Comparison of ENCODE assay signal across 1 cellular context in genomic region chr21:28884976-28885852, GRCh38.
A peak's percentile ranks its signal among the peaks of the same experiment; 100 is the strongest.
TF ChIP-seq lines count a peak whose summit lies in the region.

No MANE protein-coding gene starts in this region.

TF ChIP-seq in GM12878, 131 proteins besides CTCF, POLR2A, EP300 and RAD21 (continued from another document and continues in another):
- no peak for TF ChIP-seq E2F4 (IDR thresholded peaks at IDR 0.05; ENCODE audit: low read depth, low read length)
- peak; percentile 60; the same call in 1 of the 2 replicates for TF ChIP-seq PML (IDR thresholded peaks at IDR 0.05; ENCODE audit: low read length)
- TF ChIP-seq SPI1 (IDR thresholded peaks at IDR 0.05; ENCODE audit: borderline replicate concordance, insufficient read depth, low read depth, low read length) = no peak
- TF ChIP-seq MXI1 (IDR thresholded peaks at IDR 0.05; ENCODE audit: low read depth, low read length) = peak; percentile 84
- peak; percentile 57; the same call in 1 of the 2 replicates for TF ChIP-seq CBFB (IDR thresholded peaks at IDR 0.05; ENCODE audit: low read depth)
- TF ChIP-seq, protein P1, sequence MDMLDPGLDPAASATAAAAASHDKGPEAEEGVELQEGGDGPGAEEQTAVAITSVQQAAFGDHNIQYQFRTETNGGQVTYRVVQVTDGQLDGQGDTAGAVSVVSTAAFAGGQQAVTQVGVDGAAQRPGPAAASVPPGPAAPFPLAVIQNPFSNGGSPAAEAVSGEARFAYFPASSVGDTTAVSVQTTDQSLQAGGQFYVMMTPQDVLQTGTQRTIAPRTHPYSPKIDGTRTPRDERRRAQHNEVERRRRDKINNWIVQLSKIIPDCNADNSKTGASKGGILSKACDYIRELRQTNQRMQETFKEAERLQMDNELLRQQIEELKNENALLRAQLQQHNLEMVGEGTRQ (IDR thresholded peaks at IDR 0.05; ENCODE audit: borderline replicate concordance, low read depth, low read length) = peak; percentile 72
- TF ChIP-seq, protein P2, sequence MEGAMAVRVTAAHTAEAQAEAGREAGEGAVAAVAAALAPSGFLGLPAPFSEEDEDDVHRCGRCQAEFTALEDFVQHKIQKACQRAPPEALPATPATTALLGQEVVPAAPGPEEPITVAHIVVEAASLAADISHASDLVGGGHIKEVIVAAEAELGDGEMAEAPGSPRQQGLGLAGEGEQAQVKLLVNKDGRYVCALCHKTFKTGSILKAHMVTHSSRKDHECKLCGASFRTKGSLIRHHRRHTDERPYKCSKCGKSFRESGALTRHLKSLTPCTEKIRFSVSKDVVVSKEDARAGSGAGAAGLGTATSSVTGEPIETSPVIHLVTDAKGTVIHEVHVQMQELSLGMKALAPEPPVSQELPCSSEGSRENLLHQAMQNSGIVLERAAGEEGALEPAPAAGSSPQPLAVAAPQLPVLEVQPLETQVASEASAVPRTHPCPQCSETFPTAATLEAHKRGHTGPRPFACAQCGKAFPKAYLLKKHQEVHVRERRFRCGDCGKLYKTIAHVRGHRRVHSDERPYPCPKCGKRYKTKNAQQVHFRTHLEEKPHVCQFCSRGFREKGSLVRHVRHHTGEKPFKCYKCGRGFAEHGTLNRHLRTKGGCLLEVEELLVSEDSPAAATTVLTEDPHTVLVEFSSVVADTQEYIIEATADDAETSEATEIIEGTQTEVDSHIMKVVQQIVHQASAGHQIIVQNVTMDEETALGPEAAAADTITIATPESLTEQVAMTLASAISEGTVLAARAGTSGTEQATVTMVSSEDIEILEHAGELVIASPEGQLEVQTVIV (IDR thresholded peaks at IDR 0.05; ENCODE audit: borderline replicate concordance, partially characterized antibody) = no peak
- peak; percentile 76 for TF ChIP-seq YY1 (IDR thresholded peaks at IDR 0.05; ENCODE audit: low read depth, low read length)
- TF ChIP-seq JUND (IDR thresholded peaks at IDR 0.05; ENCODE audit: low read depth, low read length) = no peak
- TF ChIP-seq SMC3 (IDR thresholded peaks at IDR 0.05; ENCODE audit: borderline replicate concordance, low read length) = no peak
- no peak for TF ChIP-seq ZNF384 (IDR thresholded peaks at IDR 0.05; ENCODE audit: borderline replicate concordance, low read depth, low read length)
- 0 out of 2 replicates have a peak, but pooled peaks have one; percentile 45 for TF ChIP-seq MLLT1 (IDR thresholded peaks at IDR 0.05)
- TF ChIP-seq, protein P3, sequence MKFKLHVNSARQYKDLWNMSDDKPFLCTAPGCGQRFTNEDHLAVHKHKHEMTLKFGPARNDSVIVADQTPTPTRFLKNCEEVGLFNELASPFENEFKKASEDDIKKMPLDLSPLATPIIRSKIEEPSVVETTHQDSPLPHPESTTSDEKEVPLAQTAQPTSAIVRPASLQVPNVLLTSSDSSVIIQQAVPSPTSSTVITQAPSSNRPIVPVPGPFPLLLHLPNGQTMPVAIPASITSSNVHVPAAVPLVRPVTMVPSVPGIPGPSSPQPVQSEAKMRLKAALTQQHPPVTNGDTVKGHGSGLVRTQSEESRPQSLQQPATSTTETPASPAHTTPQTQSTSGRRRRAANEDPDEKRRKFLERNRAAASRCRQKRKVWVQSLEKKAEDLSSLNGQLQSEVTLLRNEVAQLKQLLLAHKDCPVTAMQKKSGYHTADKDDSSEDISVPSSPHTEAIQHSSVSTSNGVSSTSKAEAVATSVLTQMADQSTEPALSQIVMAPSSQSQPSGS (IDR thresholded peaks at IDR 0.05; ENCODE audit: low read length) = no peak
- TF ChIP-seq, protein P4, sequence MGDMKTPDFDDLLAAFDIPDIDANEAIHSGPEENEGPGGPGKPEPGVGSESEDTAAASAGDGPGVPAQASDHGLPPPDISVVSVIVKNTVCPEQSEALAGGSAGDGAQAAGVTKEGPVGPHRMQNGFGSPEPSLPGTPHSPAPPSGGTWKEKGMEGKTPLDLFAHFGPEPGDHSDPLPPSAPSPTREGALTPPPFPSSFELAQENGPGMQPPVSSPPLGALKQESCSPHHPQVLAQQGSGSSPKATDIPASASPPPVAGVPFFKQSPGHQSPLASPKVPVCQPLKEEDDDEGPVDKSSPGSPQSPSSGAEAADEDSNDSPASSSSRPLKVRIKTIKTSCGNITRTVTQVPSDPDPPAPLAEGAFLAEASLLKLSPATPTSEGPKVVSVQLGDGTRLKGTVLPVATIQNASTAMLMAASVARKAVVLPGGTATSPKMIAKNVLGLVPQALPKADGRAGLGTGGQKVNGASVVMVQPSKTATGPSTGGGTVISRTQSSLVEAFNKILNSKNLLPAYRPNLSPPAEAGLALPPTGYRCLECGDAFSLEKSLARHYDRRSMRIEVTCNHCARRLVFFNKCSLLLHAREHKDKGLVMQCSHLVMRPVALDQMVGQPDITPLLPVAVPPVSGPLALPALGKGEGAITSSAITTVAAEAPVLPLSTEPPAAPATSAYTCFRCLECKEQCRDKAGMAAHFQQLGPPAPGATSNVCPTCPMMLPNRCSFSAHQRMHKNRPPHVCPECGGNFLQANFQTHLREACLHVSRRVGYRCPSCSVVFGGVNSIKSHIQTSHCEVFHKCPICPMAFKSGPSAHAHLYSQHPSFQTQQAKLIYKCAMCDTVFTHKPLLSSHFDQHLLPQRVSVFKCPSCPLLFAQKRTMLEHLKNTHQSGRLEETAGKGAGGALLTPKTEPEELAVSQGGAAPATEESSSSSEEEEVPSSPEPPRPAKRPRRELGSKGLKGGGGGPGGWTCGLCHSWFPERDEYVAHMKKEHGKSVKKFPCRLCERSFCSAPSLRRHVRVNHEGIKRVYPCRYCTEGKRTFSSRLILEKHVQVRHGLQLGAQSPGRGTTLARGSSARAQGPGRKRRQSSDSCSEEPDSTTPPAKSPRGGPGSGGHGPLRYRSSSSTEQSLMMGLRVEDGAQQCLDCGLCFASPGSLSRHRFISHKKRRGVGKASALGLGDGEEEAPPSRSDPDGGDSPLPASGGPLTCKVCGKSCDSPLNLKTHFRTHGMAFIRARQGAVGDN (IDR thresholded peaks at IDR 0.05) = peak; percentile 100
- TF ChIP-seq IKZF2 (IDR thresholded peaks at IDR 0.05) = no peak
- TF ChIP-seq ZBTB4 (CRISPR knock-in tag; IDR thresholded peaks at IDR 0.05) = no peak
- TF ChIP-seq, protein P5, sequence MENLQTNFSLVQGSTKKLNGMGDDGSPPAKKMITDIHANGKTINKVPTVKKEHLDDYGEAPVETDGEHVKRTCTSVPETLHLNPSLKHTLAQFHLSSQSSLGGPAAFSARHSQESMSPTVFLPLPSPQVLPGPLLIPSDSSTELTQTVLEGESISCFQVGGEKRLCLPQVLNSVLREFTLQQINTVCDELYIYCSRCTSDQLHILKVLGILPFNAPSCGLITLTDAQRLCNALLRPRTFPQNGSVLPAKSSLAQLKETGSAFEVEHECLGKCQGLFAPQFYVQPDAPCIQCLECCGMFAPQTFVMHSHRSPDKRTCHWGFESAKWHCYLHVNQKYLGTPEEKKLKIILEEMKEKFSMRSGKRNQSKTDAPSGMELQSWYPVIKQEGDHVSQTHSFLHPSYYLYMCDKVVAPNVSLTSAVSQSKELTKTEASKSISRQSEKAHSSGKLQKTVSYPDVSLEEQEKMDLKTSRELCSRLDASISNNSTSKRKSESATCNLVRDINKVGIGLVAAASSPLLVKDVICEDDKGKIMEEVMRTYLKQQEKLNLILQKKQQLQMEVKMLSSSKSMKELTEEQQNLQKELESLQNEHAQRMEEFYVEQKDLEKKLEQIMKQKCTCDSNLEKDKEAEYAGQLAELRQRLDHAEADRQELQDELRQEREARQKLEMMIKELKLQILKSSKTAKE (IDR thresholded peaks at IDR 0.05; ENCODE audit: low read depth, poor library complexity, severe bottlenecking) = no peak
- peak; percentile 86 for TF ChIP-seq ATF3 (IDR thresholded peaks at IDR 0.05; ENCODE audit: borderline replicate concordance, extremely low read depth, low read depth, low read length)
- TF ChIP-seq ZBTB40 (IDR thresholded peaks at IDR 0.05; ENCODE audit: borderline replicate concordance) = no peak
- no peak for TF ChIP-seq WRNIP1 (IDR thresholded peaks at IDR 0.05; ENCODE audit: borderline replicate concordance, low read depth, low read length)
- no peak for TF ChIP-seq ZBED1 (IDR thresholded peaks at IDR 0.05; ENCODE audit: borderline replicate concordance)
- TF ChIP-seq, protein P6, sequence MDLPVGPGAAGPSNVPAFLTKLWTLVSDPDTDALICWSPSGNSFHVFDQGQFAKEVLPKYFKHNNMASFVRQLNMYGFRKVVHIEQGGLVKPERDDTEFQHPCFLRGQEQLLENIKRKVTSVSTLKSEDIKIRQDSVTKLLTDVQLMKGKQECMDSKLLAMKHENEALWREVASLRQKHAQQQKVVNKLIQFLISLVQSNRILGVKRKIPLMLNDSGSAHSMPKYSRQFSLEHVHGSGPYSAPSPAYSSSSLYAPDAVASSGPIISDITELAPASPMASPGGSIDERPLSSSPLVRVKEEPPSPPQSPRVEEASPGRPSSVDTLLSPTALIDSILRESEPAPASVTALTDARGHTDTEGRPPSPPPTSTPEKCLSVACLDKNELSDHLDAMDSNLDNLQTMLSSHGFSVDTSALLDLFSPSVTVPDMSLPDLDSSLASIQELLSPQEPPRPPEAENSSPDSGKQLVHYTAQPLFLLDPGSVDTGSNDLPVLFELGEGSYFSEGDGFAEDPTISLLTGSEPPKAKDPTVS (IDR thresholded peaks at IDR 0.05; ENCODE audit: low read depth, low read length) = no peak
- TF ChIP-seq NR2C2 (IDR thresholded peaks at IDR 0.05; ENCODE audit: borderline replicate concordance, control insufficient read depth, insufficient read length, low read depth) = no peak
- TF ChIP-seq ETV6 (conservative IDR thresholded peaks at IDR 0.05 in 1 of 2, IDR thresholded peaks at IDR 0.05 in 1 of 2; ENCODE audit: borderline replicate concordance in 1 of 2, low read depth in 1 of 2) = no peak
- TF ChIP-seq SREBF2 (IDR thresholded peaks at IDR 0.05; ENCODE audit: low read length) = no peak
- no peak for TF ChIP-seq CBX5 (IDR thresholded peaks at IDR 0.05; ENCODE audit: low read depth)
- no peak for TF ChIP-seq MEF2A (IDR thresholded peaks at IDR 0.05; ENCODE audit: insufficient read depth, low read depth, low read length)
- no peak for TF ChIP-seq ZNF207 (IDR thresholded peaks at IDR 0.05; ENCODE audit: borderline replicate concordance)
- TF ChIP-seq EED (IDR thresholded peaks at IDR 0.05; ENCODE audit: low read depth) = peak; percentile 19; the same call in 1 of the 2 replicates
